8 cellular contexts compared by ENCODE assay signal in genomic region chr2:129936334-129936934, GRCh38. TPM values are rescaled to one million over a fixed set of nuclear protein-coding genes. Genes with fewer than 3 reads are reported as not detected.
DNase-seq lines count a peak whose midpoint lies in the region; ATAC-seq, FAIRE-seq and TF ChIP-seq lines count a peak whose summit lies in the region.

No MANE protein-coding gene starts in this region.

- TF ChIP-seq POLR2A in GM12891 (IDR thresholded peaks at IDR 0.05; ENCODE audit: low read depth, low read length), result no peak

- H3K27ac Mint-ChIP-seq in glutamatergic neuron (ENCODE audit: unreplicated experiment) (no peak overlapping the region), Caco-2 (ENCODE audit: unreplicated experiment) (no peak overlapping the region)

- FAIRE-seq in RCC 7860 (lab: Jason Lieb, UNC) (no peak), GM12891 (lab: Jason Lieb, UNC) (no peak)

- H3K4me3 ChIP-seq in Caco-2 (ENCODE audit: low read depth, low read length), result no peak overlapping the region

- H3K9me3 ChIP-seq in Caco-2, result no peaks in the 10 kb centered on the region

- H3K27me3 ChIP-seq in Caco-2 (replicated peaks; ENCODE audit: control insufficient read depth, insufficient read depth, low read length), result no peaks in the 10 kb centered on the region

- DNase-seq in DMS114 treated with DMSO at 0.1 percent for 48 hours (lab: John Stamatoyannopoulos, UW; ENCODE audit: unreplicated experiment) (peak; percentile 43), RCC 7860 (ENCODE audit: low spot score) (peak; percentile 18), glutamatergic neuron (peak; percentile 75), Kasumi-1 (lab: John Stamatoyannopoulos, UW) (no peak), GM12891 (ENCODE audit: insufficient read length, low spot score) (no peak), iPS-NIHi11 (ENCODE audit: low spot score) (no peak), Caco-2 (no peak)

- peak; percentile 60 for ATAC-seq in GM21367 (IDR thresholded peaks at IDR 0.05; ENCODE audit: unreplicated experiment)

- H3K4me1 Mint-ChIP-seq in glutamatergic neuron (ENCODE audit: low read depth, unreplicated experiment), result no peaks in the 10 kb centered on the region
- peaks cover 17% of the 10 kb centered on the region for H3K4me1 Mint-ChIP-seq in Caco-2 (ENCODE audit: low read depth, unreplicated experiment)

- CTCF ChIA-PET in Caco-2 (lab: Charles Lee), result interaction anchor here (0.7 kb wide), 1 partner anchor 1689 kb away, joined by 3 read pairs; no protein-coding TSS in a partner anchor

- H3K36me3 Mint-ChIP-seq in glutamatergic neuron (ENCODE audit: unreplicated experiment) (no peaks in the 10 kb centered on the region), Caco-2 (ENCODE audit: insufficient read depth, unreplicated experiment) (no peaks in the 10 kb centered on the region)

- H3K36me3 ChIP-seq in Caco-2 (ENCODE audit: control insufficient read depth, insufficient read depth, low read length), result no peaks in the 10 kb centered on the region

- intact Hi-C loops in Caco-2 (cut with micrococcal nuclease; ENCODE audit: unreplicated experiment), result no loop called here

- H3K4me3 Mint-ChIP-seq in glutamatergic neuron (ENCODE audit: unreplicated experiment) (no peak overlapping the region), Caco-2 (ENCODE audit: unreplicated experiment) (no peak overlapping the region)

- BruUV-seq in Caco-2 (replicated peaks; lab: Mats Ljungman, UMichigan), result no TSS peak

- H3K27me3 Mint-ChIP-seq in glutamatergic neuron (ENCODE audit: unreplicated experiment) (peaks cover 8% of the 10 kb centered on the region), Caco-2 (ENCODE audit: insufficient read depth, unreplicated experiment) (no peaks in the 10 kb centered on the region)

- H3K9me3 Mint-ChIP-seq in glutamatergic neuron (ENCODE audit: unreplicated experiment) (peaks cover 4% of the 10 kb centered on the region), Caco-2 (ENCODE audit: unreplicated experiment) (no peaks in the 10 kb centered on the region)

- POLR2A ChIA-PET in Caco-2 (lab: Charles Lee), result no interaction called here

- peaks cover 13% of the 10 kb centered on the region for H3K4me1 ChIP-seq in Caco-2

- TF ChIP-seq CTCF in glutamatergic neuron (IDR thresholded peaks at IDR 0.05; ENCODE audit: partially characterized antibody, unreplicated experiment), result peak; percentile 70
- TF ChIP-seq CTCF in Caco-2 (IDR thresholded peaks at IDR 0.05; ENCODE audit: insufficient read depth in 1 of 2, low read depth in 1 of 2, low read length in 1 of 2, severe bottlenecking in 1 of 2, unreplicated experiment in 1 of 2), result no peak

TF ChIP-seq in GM12891, 5 proteins besides CTCF, POLR2A, EP300 and RAD21:
- no peak for TF ChIP-seq TAF1 (IDR thresholded peaks at IDR 0.05; ENCODE audit: low read depth, low read length)
- TF ChIP-seq SPI1 (IDR thresholded peaks at IDR 0.05; ENCODE audit: low read depth, low read length), result no peak

RNA-seq across cellular contexts. Expression of gene RAB6C, which starts 43.0 kb away (rescaled TPM):
- total RNA-seq in glutamatergic neuron (ENCODE audit: unreplicated experiment) (0.25 TPM), Caco-2 (2022) (not detected in 2 replicates)
- polyA plus RNA-seq in GM12891 (2012; ENCODE audit: low read depth, missing spikeins), result not detected

Comparison
In these comparisons a context has a peak if more than half of its experiments do, and no peak if none do; other contexts are left out.
1. DNase-seq: peak in DMS114 treated with DMSO at 0.1 percent for 48 hours (single experiment), RCC 7860 (single experiment) and glutamatergic neuron (single experiment); none in Kasumi-1 (0 of 2), GM12891 (single experiment), iPS-NIHi11 (single experiment) and Caco-2 (0 of 2).